Comparison of ENCODE assay signal across 24 cellular contexts in the genomic region with DNA sequence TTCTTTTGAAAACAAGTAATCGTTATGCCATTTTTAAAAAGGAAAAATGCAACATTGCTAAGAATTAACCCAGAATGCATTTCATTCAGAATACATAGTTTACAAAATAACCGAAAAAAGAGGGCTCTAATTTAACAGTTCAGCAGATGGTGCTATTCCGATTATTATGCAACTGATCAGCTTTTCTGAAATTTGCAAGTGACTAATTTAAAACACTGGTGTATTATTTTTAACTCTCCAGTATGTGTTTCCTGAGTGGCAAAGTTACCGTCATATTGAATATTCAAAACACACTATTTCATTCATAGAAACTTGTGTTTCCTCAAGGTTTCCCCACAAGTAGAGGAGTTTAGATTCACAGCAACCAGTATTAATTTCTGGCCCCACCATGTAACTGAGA.
"Had no signal": no experiment of that assay in that cellular context is flagged by ENCODE, and none has a peak within 500 bp of the region (broad histone marks: within the 10 kb centered on the region; RNA-seq: fewer than 3 reads in every experiment).

No MANE protein-coding gene starts in this region.

- H3K4me1 Mint-ChIP-seq: activated naive CD8-positive, alpha-beta T cell treated with anti-CD3 and anti-CD28 coated beads, Interleukin-2, amount 10 ng/mL, durations not matched to agents 7 days and 5 days had no signal

- ATAC-seq: activated CD8-positive, alpha-beta T cell treated with anti-CD3 and anti-CD28 coated beads, Interleukin-2, amount 10 ng/mL, durations not matched to agents 7 days and 5 days; PC-3; T-helper 17 cell; WTC11 had no signal

- H3K4me3 ChIP-seq: adrenal gland had no signal

- H3K4me3 Mint-ChIP-seq: activated CD8-positive, alpha-beta T cell treated with anti-CD3 and anti-CD28 coated beads, Interleukin-2, amount 10 ng/mL, durations not matched to agents 7 days and 5 days; activated naive CD8-positive, alpha-beta T cell treated with anti-CD3 and anti-CD28 coated beads, Interleukin-2, amount 10 ng/mL, durations not matched to agents 7 days and 5 days; T-helper 17 cell; WTC11 had no signal

- FAIRE-seq: RCC 7860 had no signal

- DNase-seq: activated CD4-positive, alpha-beta T cell treated with anti-CD3 and anti-CD28 coated beads for 48 hours; activated CD4-positive, alpha-beta T cell treated with anti-CD3 and anti-CD28 coated beads, Interleukin-2, amount 50 U/mL, for 4 hours; activated CD4-positive, CD25-positive, alpha-beta regulatory T cell treated with anti-CD3 and anti-CD28 coated beads, Interleukin-2, amount 50 U/mL, for 72 hours; activated CD8-positive, alpha-beta memory T cell treated with anti-CD3 and anti-CD28 coated beads, Interleukin-2, amount 50 U/mL, for 48 hours; activated CD8-positive, alpha-beta T cell treated with anti-CD3 and anti-CD28 coated beads, Interleukin-2, amount 10 ng/mL, durations not matched to agents 7 days and 5 days; activated naive CD4-positive, alpha-beta T cell treated with anti-CD3 and anti-CD28 coated beads, Interleukin-2, amount 50 U/mL, for 16 hours; activated naive CD8-positive, alpha-beta T cell treated with anti-CD3 and anti-CD28 coated beads, Interleukin-2, amount 10 ng/mL, durations not matched to agents 7 days and 5 days; activated T-cell treated with anti-CD3 and anti-CD28 coated beads, Interleukin-2, amount 50 U/mL, for 1 hour; anterior cingulate cortex; cerebellar nuclear complex; NCI-H1048; NCI-H1930; NCI-H2107; NCI-H2171 treated with DMSO at 0.1 percent for 48 hours; NCI-H226; NCI-H526; NK-92 treated with Interleukin-12 subunit alpha and Interleukin-12 subunit beta, amount 100 ng/mL, for 24 hours; PC-3; SHP77; T-helper 17 cell; T-helper 9 cell had no signal

- H3K27ac Mint-ChIP-seq: activated CD8-positive, alpha-beta T cell treated with anti-CD3 and anti-CD28 coated beads, Interleukin-2, amount 10 ng/mL, durations not matched to agents 7 days and 5 days; activated naive CD8-positive, alpha-beta T cell treated with anti-CD3 and anti-CD28 coated beads, Interleukin-2, amount 10 ng/mL, durations not matched to agents 7 days and 5 days; T-helper 17 cell; WTC11 had no signal

- H3K27me3 Mint-ChIP-seq: activated naive CD8-positive, alpha-beta T cell treated with anti-CD3 and anti-CD28 coated beads, Interleukin-2, amount 10 ng/mL, durations not matched to agents 7 days and 5 days; T-helper 17 cell had no signal

- H3K9me3 Mint-ChIP-seq: activated naive CD8-positive, alpha-beta T cell treated with anti-CD3 and anti-CD28 coated beads, Interleukin-2, amount 10 ng/mL, durations not matched to agents 7 days and 5 days; WTC11 had no signal
